Comparison of ENCODE assay signal across 8 cellular contexts in the genomic region with DNA sequence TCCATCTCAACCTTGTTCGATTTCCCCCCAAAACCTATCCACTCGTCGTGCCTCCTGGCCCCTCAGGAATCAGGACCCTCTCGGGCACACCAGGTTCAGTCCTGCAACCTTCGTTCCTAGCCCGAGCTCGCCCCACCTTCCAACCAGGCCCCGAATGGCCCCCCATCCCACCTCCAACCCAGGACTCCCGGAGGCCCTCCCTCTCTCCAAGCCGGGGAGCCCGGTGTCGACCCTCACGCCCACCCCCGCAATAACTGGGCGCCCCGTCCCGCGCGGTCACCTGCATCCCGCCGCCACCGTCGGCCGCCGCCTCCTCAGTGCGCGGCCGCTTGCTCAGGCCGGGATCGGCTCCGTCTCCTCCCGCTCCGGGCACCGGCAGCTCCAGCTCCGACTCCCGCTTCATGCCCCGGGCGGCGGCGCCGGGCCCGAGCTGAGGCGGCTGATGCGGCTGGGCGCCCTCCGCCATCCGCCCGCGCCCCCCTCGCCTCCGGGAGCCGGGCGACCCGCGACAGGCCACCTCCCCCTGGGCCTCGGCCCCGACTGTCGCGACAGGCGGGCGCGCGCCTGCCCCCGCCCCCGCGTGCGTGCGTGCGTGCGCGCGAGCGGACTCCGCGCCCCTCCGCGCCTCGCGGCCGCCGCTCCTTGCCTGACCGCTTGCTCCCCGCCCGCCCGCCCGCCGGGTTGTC. TPM values are rescaled to one million over a fixed set of nuclear protein-coding genes. Genes with fewer than 3 reads are reported as not detected.
DNase-seq lines count a peak whose midpoint lies in the region; ATAC-seq and TF ChIP-seq lines count a peak whose summit lies in the region.

No MANE protein-coding gene starts in this region.

- DNase-seq in NCI-H1092 treated with DMSO at 0.1 percent for 48 hours (lab: John Stamatoyannopoulos, UW), result peak; percentile 33
- no peak for DNase-seq in NCI-H1092 (lab: John Stamatoyannopoulos, UW)
- no peak for DNase-seq in HL-60 (ENCODE audit: low read depth in 1 of 2, low spot score in 1 of 2)
- no peak for DNase-seq in activated T-helper 2 cell treated with anti-CD3 and anti-CD28 coated beads, Interferon-gamma antibody, Interleukin-2, Interleukin-4, amounts not matched to agents 10 μg/mL and 5 μg/mL and 100 μg/mL, durations not matched to agents 14 hours and 24 hours and 36 hours (ENCODE audit: low spot score)
- peak in 4 of 5 donors; percentile 35 to 73 (median 38) for DNase-seq in heart left ventricle
- DNase-seq in posterior cingulate gyrus, result peak in 6 of 10 donors; percentile 22 to 95 (median 55)
- no peak for DNase-seq in kidney glomerular epithelial cell (lab: John Stamatoyannopoulos, UW)

- peaks cover 44% of the 10 kb centered on the region for H3K27me3 Mint-ChIP-seq in activated T-helper 2 cell treated with anti-CD3 and anti-CD28 coated beads, Interferon-gamma antibody, Interleukin-2, Interleukin-4, amounts not matched to agents 10 μg/mL and 5 μg/mL and 100 μg/mL, durations not matched to agents 14 hours and 24 hours and 36 hours (ENCODE audit: low read depth)

- peaks cover 0 to 39% (median 13%) of the 10 kb centered on the region in 12 donors for H3K4me1 ChIP-seq in heart left ventricle

- no peaks in the 10 kb centered on the region for H3K36me3 Mint-ChIP-seq in activated T-helper 2 cell treated with anti-CD3 and anti-CD28 coated beads, Interferon-gamma antibody, Interleukin-2, Interleukin-4, amounts not matched to agents 10 μg/mL and 5 μg/mL and 100 μg/mL, durations not matched to agents 14 hours and 24 hours and 36 hours (ENCODE audit: low read depth)

- H3K27me3 ChIP-seq in HL-60 (ENCODE audit: insufficient read depth, poor library complexity, severe bottlenecking), result peaks cover 34% of the 10 kb centered on the region
- no peaks in the 10 kb centered on the region for H3K27me3 ChIP-seq in heart left ventricle

- no peak overlapping the region for H3K27ac Mint-ChIP-seq in activated T-helper 2 cell treated with anti-CD3 and anti-CD28 coated beads, Interferon-gamma antibody, Interleukin-2, Interleukin-4, amounts not matched to agents 10 μg/mL and 5 μg/mL and 100 μg/mL, durations not matched to agents 14 hours and 24 hours and 36 hours

- H3K9me3 Mint-ChIP-seq in activated T-helper 2 cell treated with anti-CD3 and anti-CD28 coated beads, Interferon-gamma antibody, Interleukin-2, Interleukin-4, amounts not matched to agents 10 μg/mL and 5 μg/mL and 100 μg/mL, durations not matched to agents 14 hours and 24 hours and 36 hours, result no peaks in the 10 kb centered on the region

- H3K27ac ChIP-seq in HL-60 (replicated peaks) (no peak overlapping the region), heart left ventricle (peak overlapping the region; percentile 58 to 94 (median 91))

- H3K9me3 ChIP-seq in heart left ventricle, result no peaks in the 10 kb centered on the region

- ATAC-seq in heart left ventricle (peak in 3 of 4 donors; percentile 0 to 48 (median 45)), HG03097 (IDR thresholded peaks at IDR 0.05; ENCODE audit: low FRiP score, unreplicated experiment) (no peak)

- peaks cover 15% of the 10 kb centered on the region for H3K4me1 Mint-ChIP-seq in activated T-helper 2 cell treated with anti-CD3 and anti-CD28 coated beads, Interferon-gamma antibody, Interleukin-2, Interleukin-4, amounts not matched to agents 10 μg/mL and 5 μg/mL and 100 μg/mL, durations not matched to agents 14 hours and 24 hours and 36 hours (ENCODE audit: low read depth)

- intact Hi-C loops in activated T-helper 2 cell treated with anti-CD3 and anti-CD28 coated beads, Interferon-gamma antibody, Interleukin-2, Interleukin-4, amounts not matched to agents 10 μg/mL and 5 μg/mL and 100 μg/mL, durations not matched to agents 14 hours and 24 hours and 36 hours (cut with micrococcal nuclease), result no loop called here
- intact Hi-C loops in heart left ventricle (cut with DNase I) (loop anchor here in 9 of 10 donors (2.0 to 10.0 kb wide), 11 partner anchors 37 to 96 kb away; no protein-coding TSS in a partner anchor), posterior cingulate gyrus (cut with DNase I) (loop anchor here (2.0 to 10.0 kb wide), 4 partner anchors 37 to 97 kb away; no protein-coding TSS in a partner anchor)

- peak overlapping the region; percentile 79 for H3K4me3 Mint-ChIP-seq in activated T-helper 2 cell treated with anti-CD3 and anti-CD28 coated beads, Interferon-gamma antibody, Interleukin-2, Interleukin-4, amounts not matched to agents 10 μg/mL and 5 μg/mL and 100 μg/mL, durations not matched to agents 14 hours and 24 hours and 36 hours (ENCODE audit: low read depth)

- H3K36me3 ChIP-seq in heart left ventricle, result peaks cover 0 to 11% (median 3%) of the 10 kb centered on the region in 9 donors

- TF ChIP-seq CTCF in HL-60 (IDR thresholded peaks at IDR 0.05; ENCODE audit: insufficient read depth, low read length) (no peak), heart left ventricle (IDR thresholded peaks at IDR 0.05) (no peak)

- WGBS in heart left ventricle, 4 donors, result 0 to 1% (median 1%) methylated on average over 12 to 87 of the region's 87 CpGs

- peak overlapping the region; percentile 66 for H3K4me3 ChIP-seq in HL-60 (replicated peaks; ENCODE audit: insufficient read depth, low read length)
- H3K4me3 ChIP-seq in heart left ventricle, result peak overlapping the region; percentile 66 to 93 (median 83)

- no peak for TF ChIP-seq POLR2A in heart left ventricle (IDR thresholded peaks at IDR 0.05)

RNA-seq across cellular contexts. Expression of a gene that starts 0.5 kb away (rescaled TPM):
- total RNA-seq in activated T-helper 2 cell treated with anti-CD3 and anti-CD28 coated beads, Interferon-gamma antibody, Interleukin-2, Interleukin-4, amounts not matched to agents 10 μg/mL and 5 μg/mL and 100 μg/mL, durations not matched to agents 14 hours and 24 hours and 36 hours, result 3.2 and 3.5 TPM in 2 replicates
- 100 to 1,000 TPM in 1 of 9 donors, 10 to 100 TPM in 8; 71.0 to 102 (median 84.8) TPM for total RNA-seq in heart left ventricle
- 10 to 100 TPM; 31.0 to 41.0 TPM for polyA plus RNA-seq in heart left ventricle

Comparison
In these comparisons a context has a peak if more than half of its experiments do, and no peak if none do; other contexts are left out.
1. DNase-seq: peak in NCI-H1092 treated with DMSO at 0.1 percent for 48 hours (single experiment), heart left ventricle (4 of 5) and posterior cingulate gyrus (6 of 10); none in NCI-H1092 (single experiment), HL-60 (0 of 2), activated T-helper 2 cell treated with anti-CD3 and anti-CD28 coated beads, Interferon-gamma antibody, Interleukin-2, Interleukin-4, amounts not matched to agents 10 μg/mL and 5 μg/mL and 100 μg/mL, durations not matched to agents 14 hours and 24 hours and 36 hours (single experiment) and kidney glomerular epithelial cell (single experiment).
2. RNA of a gene that starts 0.5 kb away (total RNA-seq): 71.0 to 102 TPM in heart left ventricle; 3.2 to 3.5 TPM in activated T-helper 2 cell treated with anti-CD3 and anti-CD28 coated beads, Interferon-gamma antibody, Interleukin-2, Interleukin-4, amounts not matched to agents 10 μg/mL and 5 μg/mL and 100 μg/mL, durations not matched to agents 14 hours and 24 hours and 36 hours; every median in the first group is over 10 times any median in the second.